Comparison of ENCODE assay signal across 1 cellular context in the genomic region with DNA sequence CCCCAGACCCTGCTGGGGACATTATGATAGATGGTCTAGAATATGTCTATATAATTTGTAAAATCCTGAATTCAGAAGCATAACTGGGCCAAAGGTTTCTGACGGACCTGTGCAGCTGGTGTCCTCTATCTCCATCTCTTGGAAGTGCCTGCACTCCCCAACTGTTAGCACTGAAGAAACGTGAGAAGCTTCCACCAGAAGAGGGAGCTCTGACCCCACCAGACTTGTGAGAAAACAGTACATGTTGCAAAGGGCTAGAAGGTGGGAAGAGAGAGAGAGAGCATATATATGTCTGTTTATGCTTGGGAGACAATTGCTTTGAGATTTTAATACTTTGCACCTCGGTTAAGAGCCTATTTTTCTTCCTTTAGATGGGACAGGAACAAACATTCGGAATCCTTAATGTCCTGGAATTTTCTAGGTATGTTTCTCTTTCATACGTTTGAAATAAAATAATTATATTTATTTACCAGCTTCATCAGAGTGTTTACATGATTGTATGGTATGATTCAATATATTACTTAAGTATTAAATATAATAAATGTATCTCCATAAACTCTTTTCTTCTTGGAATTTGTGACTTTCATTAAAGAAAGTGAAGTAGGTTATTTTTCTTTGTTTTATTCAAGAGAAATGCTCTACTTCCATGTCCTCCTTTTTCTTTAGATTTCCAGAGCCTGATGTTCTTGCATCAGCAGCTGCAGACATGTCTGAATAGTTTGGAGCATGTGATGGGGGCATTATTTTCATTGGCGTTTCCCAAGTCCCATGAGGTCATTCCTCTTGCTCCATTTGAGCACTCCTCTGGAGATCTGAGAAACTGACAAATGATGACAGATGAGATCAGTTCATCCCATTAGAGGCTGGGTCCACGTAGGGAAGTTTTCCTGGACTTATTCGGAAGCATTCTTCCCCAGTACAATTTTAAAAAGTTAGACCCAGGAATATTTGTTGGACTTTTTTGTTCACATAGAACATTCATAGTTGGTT.
TF ChIP-seq lines count a peak whose summit lies in the region.

No MANE protein-coding gene starts in this region.

TF ChIP-seq in K562, 482 proteins besides CTCF, POLR2A, EP300 and RAD21 (continued from another document):
- TF ChIP-seq, protein P1, sequence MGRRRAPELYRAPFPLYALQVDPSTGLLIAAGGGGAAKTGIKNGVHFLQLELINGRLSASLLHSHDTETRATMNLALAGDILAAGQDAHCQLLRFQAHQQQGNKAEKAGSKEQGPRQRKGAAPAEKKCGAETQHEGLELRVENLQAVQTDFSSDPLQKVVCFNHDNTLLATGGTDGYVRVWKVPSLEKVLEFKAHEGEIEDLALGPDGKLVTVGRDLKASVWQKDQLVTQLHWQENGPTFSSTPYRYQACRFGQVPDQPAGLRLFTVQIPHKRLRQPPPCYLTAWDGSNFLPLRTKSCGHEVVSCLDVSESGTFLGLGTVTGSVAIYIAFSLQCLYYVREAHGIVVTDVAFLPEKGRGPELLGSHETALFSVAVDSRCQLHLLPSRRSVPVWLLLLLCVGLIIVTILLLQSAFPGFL (CRISPR knock-in tag; IDR thresholded peaks at IDR 0.05) = no peak
- TF ChIP-seq ZKSCAN1 (IDR thresholded peaks at IDR 0.05; ENCODE audit: low read depth, low read length) (no peak), SMC3 (conservative IDR thresholded peaks at IDR 0.05; ENCODE audit: insufficient read depth, low read depth, low read length) (peak; percentile 65), ZNF830 (CRISPR knock-in tag; IDR thresholded peaks at IDR 0.05) (no peak), TFAM (CRISPR knock-in tag; conservative IDR thresholded peaks at IDR 0.05) (no peak)
- TF ChIP-seq, protein P2, sequence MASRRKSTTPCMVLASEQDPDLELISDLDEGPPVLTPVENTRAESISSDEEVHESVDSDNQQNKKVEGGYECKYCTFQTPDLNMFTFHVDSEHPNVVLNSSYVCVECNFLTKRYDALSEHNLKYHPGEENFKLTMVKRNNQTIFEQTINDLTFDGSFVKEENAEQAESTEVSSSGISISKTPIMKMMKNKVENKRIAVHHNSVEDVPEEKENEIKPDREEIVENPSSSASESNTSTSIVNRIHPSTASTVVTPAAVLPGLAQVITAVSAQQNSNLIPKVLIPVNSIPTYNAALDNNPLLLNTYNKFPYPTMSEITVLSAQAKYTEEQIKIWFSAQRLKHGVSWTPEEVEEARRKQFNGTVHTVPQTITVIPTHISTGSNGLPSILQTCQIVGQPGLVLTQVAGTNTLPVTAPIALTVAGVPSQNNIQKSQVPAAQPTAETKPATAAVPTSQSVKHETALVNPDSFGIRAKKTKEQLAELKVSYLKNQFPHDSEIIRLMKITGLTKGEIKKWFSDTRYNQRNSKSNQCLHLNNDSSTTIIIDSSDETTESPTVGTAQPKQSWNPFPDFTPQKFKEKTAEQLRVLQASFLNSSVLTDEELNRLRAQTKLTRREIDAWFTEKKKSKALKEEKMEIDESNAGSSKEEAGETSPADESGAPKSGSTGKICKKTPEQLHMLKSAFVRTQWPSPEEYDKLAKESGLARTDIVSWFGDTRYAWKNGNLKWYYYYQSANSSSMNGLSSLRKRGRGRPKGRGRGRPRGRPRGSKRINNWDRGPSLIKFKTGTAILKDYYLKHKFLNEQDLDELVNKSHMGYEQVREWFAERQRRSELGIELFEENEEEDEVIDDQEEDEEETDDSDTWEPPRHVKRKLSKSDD (conservative IDR thresholded peaks at IDR 0.05; ENCODE audit: low read length) = no peak
- TF ChIP-seq, protein P3, sequence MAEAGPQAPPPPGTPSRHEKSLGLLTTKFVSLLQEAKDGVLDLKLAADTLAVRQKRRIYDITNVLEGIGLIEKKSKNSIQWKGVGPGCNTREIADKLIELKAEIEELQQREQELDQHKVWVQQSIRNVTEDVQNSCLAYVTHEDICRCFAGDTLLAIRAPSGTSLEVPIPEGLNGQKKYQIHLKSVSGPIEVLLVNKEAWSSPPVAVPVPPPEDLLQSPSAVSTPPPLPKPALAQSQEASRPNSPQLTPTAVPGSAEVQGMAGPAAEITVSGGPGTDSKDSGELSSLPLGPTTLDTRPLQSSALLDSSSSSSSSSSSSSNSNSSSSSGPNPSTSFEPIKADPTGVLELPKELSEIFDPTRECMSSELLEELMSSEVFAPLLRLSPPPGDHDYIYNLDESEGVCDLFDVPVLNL (CRISPR knock-in tag; IDR thresholded peaks at IDR 0.05; ENCODE audit: low read depth) = no peak
- TF ChIP-seq, protein P4, sequence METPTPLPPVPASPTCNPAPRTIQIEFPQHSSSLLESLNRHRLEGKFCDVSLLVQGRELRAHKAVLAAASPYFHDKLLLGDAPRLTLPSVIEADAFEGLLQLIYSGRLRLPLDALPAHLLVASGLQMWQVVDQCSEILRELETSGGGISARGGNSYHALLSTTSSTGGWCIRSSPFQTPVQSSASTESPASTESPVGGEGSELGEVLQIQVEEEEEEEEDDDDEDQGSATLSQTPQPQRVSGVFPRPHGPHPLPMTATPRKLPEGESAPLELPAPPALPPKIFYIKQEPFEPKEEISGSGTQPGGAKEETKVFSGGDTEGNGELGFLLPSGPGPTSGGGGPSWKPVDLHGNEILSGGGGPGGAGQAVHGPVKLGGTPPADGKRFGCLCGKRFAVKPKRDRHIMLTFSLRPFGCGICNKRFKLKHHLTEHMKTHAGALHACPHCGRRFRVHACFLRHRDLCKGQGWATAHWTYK (CRISPR knock-in tag; IDR thresholded peaks at IDR 0.05) = no peak
- TF ChIP-seq, protein P5, sequence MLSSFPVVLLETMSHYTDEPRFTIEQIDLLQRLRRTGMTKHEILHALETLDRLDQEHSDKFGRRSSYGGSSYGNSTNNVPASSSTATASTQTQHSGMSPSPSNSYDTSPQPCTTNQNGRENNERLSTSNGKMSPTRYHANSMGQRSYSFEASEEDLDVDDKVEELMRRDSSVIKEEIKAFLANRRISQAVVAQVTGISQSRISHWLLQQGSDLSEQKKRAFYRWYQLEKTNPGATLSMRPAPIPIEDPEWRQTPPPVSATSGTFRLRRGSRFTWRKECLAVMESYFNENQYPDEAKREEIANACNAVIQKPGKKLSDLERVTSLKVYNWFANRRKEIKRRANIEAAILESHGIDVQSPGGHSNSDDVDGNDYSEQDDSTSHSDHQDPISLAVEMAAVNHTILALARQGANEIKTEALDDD (IDR thresholded peaks at IDR 0.05) = no peak
- TF ChIP-seq, protein P6, sequence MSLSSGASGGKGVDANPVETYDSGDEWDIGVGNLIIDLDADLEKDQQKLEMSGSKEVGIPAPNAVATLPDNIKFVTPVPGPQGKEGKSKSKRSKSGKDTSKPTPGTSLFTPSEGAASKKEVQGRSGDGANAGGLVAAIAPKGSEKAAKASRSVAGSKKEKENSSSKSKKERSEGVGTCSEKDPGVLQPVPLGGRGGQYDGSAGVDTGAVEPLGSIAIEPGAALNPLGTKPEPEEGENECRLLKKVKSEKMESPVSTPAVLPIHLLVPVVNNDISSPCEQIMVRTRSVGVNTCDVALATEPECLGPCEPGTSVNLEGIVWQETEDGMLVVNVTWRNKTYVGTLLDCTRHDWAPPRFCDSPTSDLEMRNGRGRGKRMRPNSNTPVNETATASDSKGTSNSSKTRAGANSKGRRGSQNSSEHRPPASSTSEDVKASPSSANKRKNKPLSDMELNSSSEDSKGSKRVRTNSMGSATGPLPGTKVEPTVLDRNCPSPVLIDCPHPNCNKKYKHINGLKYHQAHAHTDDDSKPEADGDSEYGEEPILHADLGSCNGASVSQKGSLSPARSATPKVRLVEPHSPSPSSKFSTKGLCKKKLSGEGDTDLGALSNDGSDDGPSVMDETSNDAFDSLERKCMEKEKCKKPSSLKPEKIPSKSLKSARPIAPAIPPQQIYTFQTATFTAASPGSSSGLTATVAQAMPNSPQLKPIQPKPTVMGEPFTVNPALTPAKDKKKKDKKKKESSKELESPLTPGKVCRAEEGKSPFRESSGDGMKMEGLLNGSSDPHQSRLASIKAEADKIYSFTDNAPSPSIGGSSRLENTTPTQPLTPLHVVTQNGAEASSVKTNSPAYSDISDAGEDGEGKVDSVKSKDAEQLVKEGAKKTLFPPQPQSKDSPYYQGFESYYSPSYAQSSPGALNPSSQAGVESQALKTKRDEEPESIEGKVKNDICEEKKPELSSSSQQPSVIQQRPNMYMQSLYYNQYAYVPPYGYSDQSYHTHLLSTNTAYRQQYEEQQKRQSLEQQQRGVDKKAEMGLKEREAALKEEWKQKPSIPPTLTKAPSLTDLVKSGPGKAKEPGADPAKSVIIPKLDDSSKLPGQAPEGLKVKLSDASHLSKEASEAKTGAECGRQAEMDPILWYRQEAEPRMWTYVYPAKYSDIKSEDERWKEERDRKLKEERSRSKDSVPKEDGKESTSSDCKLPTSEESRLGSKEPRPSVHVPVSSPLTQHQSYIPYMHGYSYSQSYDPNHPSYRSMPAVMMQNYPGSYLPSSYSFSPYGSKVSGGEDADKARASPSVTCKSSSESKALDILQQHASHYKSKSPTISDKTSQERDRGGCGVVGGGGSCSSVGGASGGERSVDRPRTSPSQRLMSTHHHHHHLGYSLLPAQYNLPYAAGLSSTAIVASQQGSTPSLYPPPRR (CRISPR knock-in tag; IDR thresholded peaks at IDR 0.05; ENCODE audit: borderline replicate concordance) = no peak
- TF ChIP-seq, protein P7, sequence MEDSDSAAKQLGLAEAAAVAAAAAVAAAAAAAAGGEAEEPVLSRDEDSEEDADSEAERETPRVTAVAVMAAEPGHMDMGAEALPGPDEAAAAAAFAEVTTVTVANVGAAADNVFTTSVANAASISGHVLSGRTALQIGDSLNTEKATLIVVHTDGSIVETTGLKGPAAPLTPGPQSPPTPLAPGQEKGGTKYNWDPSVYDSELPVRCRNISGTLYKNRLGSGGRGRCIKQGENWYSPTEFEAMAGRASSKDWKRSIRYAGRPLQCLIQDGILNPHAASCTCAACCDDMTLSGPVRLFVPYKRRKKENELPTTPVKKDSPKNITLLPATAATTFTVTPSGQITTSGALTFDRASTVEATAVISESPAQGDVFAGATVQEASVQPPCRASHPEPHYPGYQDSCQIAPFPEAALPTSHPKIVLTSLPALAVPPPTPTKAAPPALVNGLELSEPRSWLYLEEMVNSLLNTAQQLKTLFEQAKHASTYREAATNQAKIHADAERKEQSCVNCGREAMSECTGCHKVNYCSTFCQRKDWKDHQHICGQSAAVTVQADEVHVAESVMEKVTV (CRISPR knock-in tag; IDR thresholded peaks at IDR 0.05) = peak; percentile 59; the same call in 1 of the 2 replicates
